In the genomic region with DNA sequence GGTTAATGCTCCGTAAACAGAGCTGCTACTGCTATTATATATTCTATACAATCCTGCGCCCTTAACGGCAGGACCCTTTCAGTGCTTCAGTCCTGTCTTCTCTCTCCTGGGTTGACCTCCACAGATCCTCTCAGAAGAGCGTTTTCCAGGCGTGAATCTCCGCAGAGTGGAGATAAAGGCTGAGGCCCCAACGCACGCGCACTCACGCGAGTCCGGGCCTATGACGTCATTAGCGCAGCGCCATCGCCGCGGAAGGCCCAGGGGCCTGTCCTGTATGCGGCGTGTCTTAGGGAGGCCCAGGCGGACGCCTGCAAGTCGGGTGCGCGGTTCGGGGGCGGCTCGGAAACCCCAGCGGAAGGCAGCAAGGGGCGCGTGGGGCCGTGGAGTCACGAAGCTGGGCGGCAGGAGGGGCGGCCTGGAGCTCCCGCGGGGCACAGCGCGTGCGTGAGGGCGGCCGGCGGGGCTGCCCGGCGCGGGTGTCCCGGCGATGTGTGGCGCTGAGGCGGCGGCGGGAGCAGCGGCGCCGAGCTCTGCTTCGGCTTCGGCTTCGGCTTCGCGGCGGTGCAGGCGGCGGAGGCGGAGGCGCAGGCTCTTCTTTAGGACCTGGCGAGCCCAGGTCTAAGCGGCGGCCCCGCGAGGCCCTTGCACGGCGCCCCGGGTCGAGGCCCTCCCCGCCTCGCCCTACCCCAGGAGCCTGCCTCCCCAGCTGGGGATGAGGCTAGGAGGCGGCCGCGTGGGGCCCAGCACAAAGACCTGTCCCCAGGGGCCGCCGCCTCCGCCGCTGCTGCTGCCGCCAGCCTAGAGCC, we compare ENCODE assay signal across 1 cellular context.
TF ChIP-seq lines count a peak whose summit lies in the region.

A gene with protein sequence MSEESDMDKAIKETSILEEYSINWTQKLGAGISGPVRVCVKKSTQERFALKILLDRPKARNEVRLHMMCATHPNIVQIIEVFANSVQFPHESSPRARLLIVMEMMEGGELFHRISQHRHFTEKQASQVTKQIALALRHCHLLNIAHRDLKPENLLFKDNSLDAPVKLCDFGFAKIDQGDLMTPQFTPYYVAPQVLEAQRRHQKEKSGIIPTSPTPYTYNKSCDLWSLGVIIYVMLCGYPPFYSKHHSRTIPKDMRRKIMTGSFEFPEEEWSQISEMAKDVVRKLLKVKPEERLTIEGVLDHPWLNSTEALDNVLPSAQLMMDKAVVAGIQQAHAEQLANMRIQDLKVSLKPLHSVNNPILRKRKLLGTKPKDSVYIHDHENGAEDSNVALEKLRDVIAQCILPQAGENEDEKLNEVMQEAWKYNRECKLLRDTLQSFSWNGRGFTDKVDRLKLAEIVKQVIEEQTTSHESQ (plus strand): TSS at position 479 of the 806 bp plus-strand sequence. CDS start 506 bp downstream, outside the sequence.

TF ChIP-seq in SK-N-SH, 30 proteins besides CTCF, POLR2A, EP300 and RAD21 (continued from another document):
- TF ChIP-seq, protein P1, sequence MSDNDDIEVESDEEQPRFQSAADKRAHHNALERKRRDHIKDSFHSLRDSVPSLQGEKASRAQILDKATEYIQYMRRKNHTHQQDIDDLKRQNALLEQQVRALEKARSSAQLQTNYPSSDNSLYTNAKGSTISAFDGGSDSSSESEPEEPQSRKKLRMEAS (IDR thresholded peaks at IDR 0.05; ENCODE audit: low read depth), result peak; percentile 70
- peak; percentile 58; the same call in 1 of the 2 replicates for TF ChIP-seq GATA2 (CRISPR knock-in tag; IDR thresholded peaks at IDR 0.05)
- TF ChIP-seq TCF12 (IDR thresholded peaks at IDR 0.05), result peak; percentile 28; the same call in 1 of the 2 replicates
